29 cellular contexts compared by ENCODE assay signal in genomic region chr2:70531419-70532130, GRCh38. TPM values are rescaled to one million over a fixed set of nuclear protein-coding genes. Genes with fewer than 3 reads are reported as not detected.
DNase-seq lines count a peak whose midpoint lies in the region; ATAC-seq and TF ChIP-seq lines count a peak whose summit lies in the region.
"Had no signal": no experiment of that assay in that cellular context is flagged by ENCODE, and none has a peak within 500 bp of the region (broad histone marks: within the 10 kb centered on the region; RNA-seq: fewer than 3 reads in every experiment).

No MANE protein-coding gene starts in this region.

- H3K9me3 Mint-ChIP-seq in stimulated activated effector memory CD8-positive, alpha-beta T cell treated with anti-CD3 and anti-CD28 coated beads, Interleukin-12 subunit alpha, Interleukin-12 subunit beta, amount 100 ng/mL, for 72 hours, result peaks cover 6% of the 10 kb centered on the region

- RAD21 ChIA-PET in HCT116 (lab: Charles Lee; ENCODE audit: low non-redundant PET in 1 of 2, low total read pairs in 2 of 2, uncharacterized antibody in 2 of 2, unreplicated experiment in 2 of 2), result no interaction called here

- H3K9me3 ChIP-seq in HCT116 (ENCODE audit: control insufficient read depth in 1 of 2, insufficient read depth in 1 of 2, low read depth in 1 of 2, low read length in 2 of 2), result peaks cover 0 to 4% of the 10 kb centered on the region in 2 experiments; a peak in 1 of 4 replicates
- no peaks in the 10 kb centered on the region for H3K9me3 ChIP-seq in colonic mucosa
- H3K9me3 ChIP-seq: adrenal gland, gastrocnemius medialis, right lobe of liver, SK-N-SH, thyroid gland had no signal

- BruUV-seq in HCT116 (replicated peaks; lab: Mats Ljungman, UMichigan), result no TSS peak

- H3K36me3 Mint-ChIP-seq in stimulated activated effector memory CD8-positive, alpha-beta T cell treated with anti-CD3 and anti-CD28 coated beads, Interleukin-12 subunit alpha, Interleukin-12 subunit beta, amount 100 ng/mL, for 72 hours, result no peaks in the 10 kb centered on the region
- H3K36me3 Mint-ChIP-seq: CD8-positive, alpha-beta T cell had no signal

- POLR2A ChIA-PET in HCT116 (lab: Charles Lee), result no interaction called here

- H3K79me2 ChIP-seq in HCT116 (ENCODE audit: insufficient read depth, low read length), result peaks cover 94% of the 10 kb centered on the region
- H3K79me2 ChIP-seq: hepatocyte had no signal

- TF ChIP-seq POLR2A in HCT116 (IDR thresholded peaks at IDR 0.05; ENCODE audit: borderline replicate concordance, extremely low read depth, insufficient read depth, insufficient read length), result no peak

- no peaks in the 10 kb centered on the region for H4K20me1 ChIP-seq in HCT116 (ENCODE audit: insufficient read depth)

- H3K36me3 ChIP-seq in HCT116 (ENCODE audit: control insufficient read depth in 1 of 2, insufficient read depth in 2 of 2, low read length in 2 of 2) (no peaks in the 10 kb centered on the region), colonic mucosa (no peaks in the 10 kb centered on the region)
- H3K36me3 ChIP-seq: adrenal gland, brain microvascular endothelial cell, gastrocnemius medialis, right lobe of liver, thyroid gland had no signal

- intact Hi-C loops in HCT116 (cut with micrococcal nuclease), result no loop called here
- intact Hi-C loops in colonic mucosa (cut with DNase I), result no loop called here

- no peak overlapping the region for H3K4me3 Mint-ChIP-seq in stimulated activated effector memory CD8-positive, alpha-beta T cell treated with anti-CD3 and anti-CD28 coated beads, Interleukin-12 subunit alpha, Interleukin-12 subunit beta, amount 100 ng/mL, for 72 hours
- H3K4me3 Mint-ChIP-seq: activated T-cell treated with anti-CD3 and anti-CD28 coated beads, Interleukin-2, amount 50 U/mL, for 24 hours; CD8-positive, alpha-beta T cell; effector memory CD8-positive, alpha-beta T cell; stimulated activated naive CD8-positive, alpha-beta T cell treated with anti-CD3 and anti-CD28 coated beads, Interleukin-15, amount 100 ng/mL, for 72 hours had no signal

- peaks cover 18% of the 10 kb centered on the region for H3K4me1 Mint-ChIP-seq in stimulated activated effector memory CD8-positive, alpha-beta T cell treated with anti-CD3 and anti-CD28 coated beads, Interleukin-12 subunit alpha, Interleukin-12 subunit beta, amount 100 ng/mL, for 72 hours

- no peak for DNase-seq in HCT116 (ENCODE audit: low read depth, low spot score)
- peak; percentile 33 to 81 for DNase-seq in NOMO-1 (lab: John Stamatoyannopoulos, UW; ENCODE audit: unreplicated experiment in 2 of 2)
- no peak for DNase-seq in colonic mucosa
- DNase-seq in stimulated activated effector memory CD8-positive, alpha-beta T cell treated with anti-CD3 and anti-CD28 coated beads, Interleukin-12 subunit alpha, Interleukin-12 subunit beta, amount 100 ng/mL, for 72 hours (ENCODE audit: low spot score in 2 of 2), result peak in 1 of 2 donors; percentile 8
- DNase-seq in anterior cingulate cortex (lab: John Stamatoyannopoulos, UW), result no peak
- DNase-seq in OCI-M2 (lab: John Stamatoyannopoulos, UW; ENCODE audit: unreplicated experiment), result no peak
- no peak for DNase-seq in A172 (ENCODE audit: low spot score)
- DNase-seq: activated CD4-positive, alpha-beta T cell treated with anti-CD3 and anti-CD28 coated beads for 4 hours; activated T-cell treated with anti-CD3 and anti-CD28 coated beads, Interleukin-2, amount 50 U/mL, for 24 hours; adrenal gland; brain microvascular endothelial cell; CD8-positive, alpha-beta T cell; DMS153; effector memory CD8-positive, alpha-beta T cell; gastrocnemius medialis; GOT3; left ventricle myocardium superior; NCI-H1417 treated with DMSO at 0.1 percent for 48 hours; NCI-H2081 treated with DMSO at 0.1 percent for 48 hours; NCI-H446; right lobe of liver; SK-N-SH; stimulated activated CD4-positive, alpha-beta T cell treated with anti-CD3 and anti-CD28 coated beads, Interleukin-12 subunit alpha, Interleukin-12 subunit beta, amount 100 ng/mL, for 4 hours; stimulated activated CD4-positive, alpha-beta T cell treated with anti-CD3 and anti-CD28 coated beads, Interleukin-4, amount 100 ng/mL, for 4 hours; stimulated activated naive CD8-positive, alpha-beta T cell treated with anti-CD3 and anti-CD28 coated beads, Interleukin-15, amount 100 ng/mL, for 72 hours had no signal

- H3K27me3 ChIP-seq in HCT116 (ENCODE audit: insufficient read depth, low read length), result no peaks in the 10 kb centered on the region
- H3K27me3 ChIP-seq in colonic mucosa, result no peaks in the 10 kb centered on the region
- H3K27me3 ChIP-seq: adrenal gland, brain microvascular endothelial cell, hepatocyte, right lobe of liver, thyroid gland had no signal

- ATAC-seq in HCT116 (no peak), HG03442 (IDR thresholded peaks at IDR 0.05; ENCODE audit: unreplicated experiment) (no peak)
- no peak for ATAC-seq in stimulated activated effector memory CD8-positive, alpha-beta T cell treated with anti-CD3 and anti-CD28 coated beads, Interleukin-12 subunit alpha, Interleukin-12 subunit beta, amount 100 ng/mL, for 72 hours
- ATAC-seq: CD8-positive, alpha-beta T cell; effector memory CD8-positive, alpha-beta T cell; gastrocnemius medialis; left ventricle myocardium superior; stimulated activated naive CD8-positive, alpha-beta T cell treated with anti-CD3 and anti-CD28 coated beads, Interleukin-15, amount 100 ng/mL, for 72 hours had no signal

- no peak overlapping the region for H2AFZ ChIP-seq in HCT116 (ENCODE audit: low read depth, low read length, poor library complexity, severe bottlenecking)
- H2AFZ ChIP-seq: hepatocyte had no signal

- no peak overlapping the region for H3K27ac ChIP-seq in HCT116 (ENCODE audit: low read depth, low read length)
- H3K27ac ChIP-seq in colonic mucosa, result peak overlapping the region; percentile 31
- H3K27ac ChIP-seq: adrenal gland, brain microvascular endothelial cell, gastrocnemius medialis, hepatocyte, right lobe of liver had no signal

- CTCF ChIA-PET in HCT116 (lab: Charles Lee), result no interaction called here

- H3K4me3 ChIP-seq in HCT116 (replicated peaks in 1 of 2; ENCODE audit: low read depth in 1 of 2, low read length in 2 of 2) (no peak overlapping the region), colonic mucosa (no peak overlapping the region)
- H3K4me3 ChIP-seq: adrenal gland, gastrocnemius medialis, hepatocyte, right lobe of liver, thyroid gland had no signal

- no peak overlapping the region for H3K9ac ChIP-seq in HCT116 (ENCODE audit: low read length)
- H3K9ac ChIP-seq in colonic mucosa (ENCODE audit: low read depth in 2 of 2, low read length in 2 of 2), result no peak overlapping the region
- H3K9ac ChIP-seq: SK-N-SH had no signal

- peak overlapping the region; percentile 0; the same call in 1 of the 2 replicates for H3K4me2 ChIP-seq in HCT116 (ENCODE audit: low read length)
- H3K4me2 ChIP-seq: hepatocyte, SK-N-SH had no signal

- peaks cover 9 to 70% of the 10 kb centered on the region in 2 experiments; a peak in 3 of 4 replicates for H3K4me1 ChIP-seq in HCT116 (ENCODE audit: control insufficient read depth in 1 of 2, insufficient read depth in 2 of 2, low read length in 2 of 2)
- H3K4me1 ChIP-seq in colonic mucosa, result no peaks in the 10 kb centered on the region
- H3K4me1 ChIP-seq: adrenal gland, gastrocnemius medialis, right lobe of liver had no signal

- H3K9me2 ChIP-seq in HCT116 (ENCODE audit: insufficient read depth), result no peaks in the 10 kb centered on the region
- H3K9me2 ChIP-seq: SK-N-SH had no signal

- TF ChIP-seq RAD21 in HCT116 (IDR thresholded peaks at IDR 0.05; ENCODE audit: low read depth), result no peak

- H3K27ac Mint-ChIP-seq in stimulated activated effector memory CD8-positive, alpha-beta T cell treated with anti-CD3 and anti-CD28 coated beads, Interleukin-12 subunit alpha, Interleukin-12 subunit beta, amount 100 ng/mL, for 72 hours, result peak overlapping the region; percentile 1
- H3K27ac Mint-ChIP-seq: activated T-cell treated with anti-CD3 and anti-CD28 coated beads, Interleukin-2, amount 50 U/mL, for 24 hours; CD8-positive, alpha-beta T cell; effector memory CD8-positive, alpha-beta T cell; stimulated activated naive CD8-positive, alpha-beta T cell treated with anti-CD3 and anti-CD28 coated beads, Interleukin-15, amount 100 ng/mL, for 72 hours had no signal

- TF ChIP-seq CTCF in HCT116 (IDR thresholded peaks at IDR 0.05 in 2 of 3, conservative IDR thresholded peaks at IDR 0.05 in 1 of 3; ENCODE audit: borderline replicate concordance in 1 of 3, insufficient read depth in 1 of 3, low read depth in 2 of 3, low read length in 2 of 3), result no peak
- TF ChIP-seq CTCF in colonic mucosa (IDR thresholded peaks at IDR 0.05), result no peak

TF ChIP-seq in HCT116, 20 proteins besides CTCF, POLR2A, EP300 and RAD21 (continues in another document):
- no peak for TF ChIP-seq SIN3A (IDR thresholded peaks at IDR 0.05; ENCODE audit: low read depth)
- TF ChIP-seq YY1 (IDR thresholded peaks at IDR 0.05; ENCODE audit: extremely low read depth, insufficient replicate concordance, low read depth, low read length), result no peak
- no peak for TF ChIP-seq FOSL1 (IDR thresholded peaks at IDR 0.05; ENCODE audit: low read depth)
- TF ChIP-seq ZNF274 (IDR thresholded peaks at IDR 0.05; ENCODE audit: low read depth, low read length), result no peak
- no peak for TF ChIP-seq SRF (IDR thresholded peaks at IDR 0.05; ENCODE audit: low read depth)
- no peak for TF ChIP-seq SP1 (IDR thresholded peaks at IDR 0.05; ENCODE audit: low read depth)
- TF ChIP-seq ELF1 (IDR thresholded peaks at IDR 0.05; ENCODE audit: borderline replicate concordance, low read depth), result 0 out of 2 replicates have a peak, but pooled peaks have one; percentile 11
- 0 out of 2 replicates have a peak, but pooled peaks have one; percentile 17 for TF ChIP-seq EGR1 (IDR thresholded peaks at IDR 0.05; ENCODE audit: low read depth)
- TF ChIP-seq ZBTB33 (IDR thresholded peaks at IDR 0.05; ENCODE audit: extremely low read depth, insufficient replicate concordance, low read length), result no peak

RNA-seq across cellular contexts. Expression of gene TGFA, which starts 22.1 kb away (rescaled TPM):
- total RNA-seq in HCT116 (2021; ENCODE audit: unreplicated experiment), result 50.1 TPM
- 42.6 and 43.6 TPM in 2 replicates for polyA plus RNA-seq in HCT116 (2012)
- 10 to 100 TPM; 21.4 to 25.8 TPM for total RNA-seq in colonic mucosa
- 0.31 and 1.0 TPM in 2 replicates for total RNA-seq in A172 (2014; rRNA removed; shearing (Covaris generic))
- total RNA-seq: G401 had no signal
- polyA plus RNA-seq: SK-N-SH had no signal

Comparison
In these comparisons a context has a peak if more than half of its experiments do, and no peak if none do; other contexts are left out.
1. DNase-seq: peak in NOMO-1 (2 of 2); none in HCT116 (single experiment), colonic mucosa (single experiment), anterior cingulate cortex (0 of 58), OCI-M2 (single experiment) and A172 (single experiment).
2. RNA of gene TGFA, which starts 22.1 kb away (total RNA-seq): 50.1 TPM in HCT116 (single experiment) and 21.4 to 25.8 TPM in colonic mucosa; 0.31 to 1.0 TPM in A172; every median in the first group is over 10 times any median in the second.